14 cellular contexts compared by ENCODE assay signal in genomic region chr14:100340454-100340813, GRCh38. TPM values are rescaled to one million over a fixed set of nuclear protein-coding genes. Genes with fewer than 3 reads are reported as not detected.
DNase-seq lines count a peak whose midpoint lies in the region; ATAC-seq and TF ChIP-seq lines count a peak whose summit lies in the region.
"Had no signal": no experiment of that assay in that cellular context is flagged by ENCODE, and none has a peak within 500 bp of the region (broad histone marks: within the 10 kb centered on the region; RNA-seq: fewer than 3 reads in every experiment).

No MANE protein-coding gene starts in this region.

- no peaks in the 10 kb centered on the region for H3K4me1 Mint-ChIP-seq in natural killer cell
- peaks cover 10 to 25% of the 10 kb centered on the region in 2 donors for H3K4me1 Mint-ChIP-seq in natural killer cell treated with Interleukin-12 subunit alpha and Interleukin-12 subunit beta and Interleukin-15 and Interleukin-18, amount 100 ng/mL, for 72 hours (ENCODE audit: low read depth in 2 of 2)
- peaks cover 25% of the 10 kb centered on the region for H3K4me1 Mint-ChIP-seq in nephron progenitor cell

- no peaks in the 10 kb centered on the region for H3K27me3 Mint-ChIP-seq in natural killer cell (ENCODE audit: low read depth in 2 of 2)
- no peaks in the 10 kb centered on the region for H3K27me3 Mint-ChIP-seq in natural killer cell treated with Interleukin-12 subunit alpha and Interleukin-12 subunit beta and Interleukin-15 and Interleukin-18, amount 100 ng/mL, for 72 hours
- H3K27me3 Mint-ChIP-seq in nephron progenitor cell (ENCODE audit: low read depth, poor library complexity) = peaks cover 3% of the 10 kb centered on the region

- H3K27ac ChIP-seq in colonic mucosa = peak overlapping the region; percentile 46
- peak overlapping the region; percentile 77 for H3K27ac ChIP-seq in upper lobe of right lung
- H3K27ac ChIP-seq: C4-2B had no signal

- intact Hi-C loops in natural killer cell (cut with micrococcal nuclease) = no loop called here
- intact Hi-C loops in colonic mucosa (cut with DNase I) = no loop called here
- intact Hi-C loops in upper lobe of right lung (cut with DNase I) = no loop called here

- TF ChIP-seq CTCF in natural killer cell (IDR thresholded peaks at IDR 0.05) (no peak), colonic mucosa (IDR thresholded peaks at IDR 0.05) (no peak), nephron progenitor cell (IDR thresholded peaks at IDR 0.05) (no peak), upper lobe of right lung (IDR thresholded peaks at IDR 0.05) (no peak)

- H3K9ac ChIP-seq in colonic mucosa (ENCODE audit: low read depth in 2 of 2, low read length in 2 of 2) = no peak overlapping the region

- H3K27ac Mint-ChIP-seq in natural killer cell = peak overlapping the region; percentile 11 to 15
- H3K27ac Mint-ChIP-seq in natural killer cell treated with Interleukin-12 subunit alpha and Interleukin-12 subunit beta and Interleukin-15 and Interleukin-18, amount 100 ng/mL, for 72 hours = peak overlapping the region in 1 of 2 donors; percentile 81
- H3K27ac Mint-ChIP-seq in nephron progenitor cell = peak overlapping the region; percentile 93
- H3K27ac Mint-ChIP-seq: nephron had no signal

- H3K36me3 ChIP-seq in colonic mucosa (no peaks in the 10 kb centered on the region), upper lobe of right lung (peaks cover 62% of the 10 kb centered on the region)

- H3K27me3 ChIP-seq in colonic mucosa (no peaks in the 10 kb centered on the region), upper lobe of right lung (no peaks in the 10 kb centered on the region)
- H3K27me3 ChIP-seq: MG63, Peyer's patch had no signal

- H3K9me3 ChIP-seq in colonic mucosa = no peaks in the 10 kb centered on the region
- H3K9me3 ChIP-seq in upper lobe of right lung = no peaks in the 10 kb centered on the region
- H3K9me3 ChIP-seq: MG63, Peyer's patch had no signal

- H3K4me3 Mint-ChIP-seq in natural killer cell (no peak overlapping the region), nephron progenitor cell (no peak overlapping the region)
- H3K4me3 Mint-ChIP-seq in natural killer cell treated with Interleukin-12 subunit alpha and Interleukin-12 subunit beta and Interleukin-15 and Interleukin-18, amount 100 ng/mL, for 72 hours = no peak overlapping the region
- H3K4me3 Mint-ChIP-seq: nephron had no signal

- H3K4me3 ChIP-seq in colonic mucosa (no peak overlapping the region), upper lobe of right lung (no peak overlapping the region)
- H3K4me3 ChIP-seq: MG63, Peyer's patch had no signal

- no peaks in the 10 kb centered on the region for H3K9me3 Mint-ChIP-seq in natural killer cell
- H3K9me3 Mint-ChIP-seq in natural killer cell treated with Interleukin-12 subunit alpha and Interleukin-12 subunit beta and Interleukin-15 and Interleukin-18, amount 100 ng/mL, for 72 hours = no peaks in the 10 kb centered on the region
- peaks cover 4% of the 10 kb centered on the region for H3K9me3 Mint-ChIP-seq in nephron progenitor cell
- H3K9me3 Mint-ChIP-seq: nephron had no signal

- H3K4me1 ChIP-seq in colonic mucosa (no peaks in the 10 kb centered on the region), upper lobe of right lung (peaks cover 20% of the 10 kb centered on the region)

- H3K36me3 Mint-ChIP-seq in natural killer cell (peaks cover 7% of the 10 kb centered on the region), nephron progenitor cell (ENCODE audit: low read depth) (peaks cover 65% of the 10 kb centered on the region)
- peaks cover 16% of the 10 kb centered on the region for H3K36me3 Mint-ChIP-seq in natural killer cell treated with Interleukin-12 subunit alpha and Interleukin-12 subunit beta and Interleukin-15 and Interleukin-18, amount 100 ng/mL, for 72 hours

- DNase-seq in natural killer cell = no peak
- no peak for DNase-seq in natural killer cell treated with Interleukin-12 subunit alpha and Interleukin-12 subunit beta and Interleukin-15 and Interleukin-18, amount 100 ng/mL, for 72 hours (ENCODE audit: low spot score)
- DNase-seq in colonic mucosa = no peak
- no peak for DNase-seq in nephron progenitor cell
- peak; percentile 11 for DNase-seq in upper lobe of right lung
- no peak for DNase-seq in stimulated activated naive CD4-positive, alpha-beta T cell (lab: John Stamatoyannopoulos, UW)
- no peak for DNase-seq in DMS153 treated with DMSO at 0.1 percent for 48 hours (lab: John Stamatoyannopoulos, UW; ENCODE audit: unreplicated experiment)
- DNase-seq: MG63; stimulated activated CD4-positive, alpha-beta T cell treated with anti-CD3 and anti-CD28 coated beads, Interleukin-15, amount 100 ng/mL, for 24 hours; stimulated activated naive CD4-positive, alpha-beta T cell treated with Interleukin-2 at 50 U/mL for 16 hours had no signal

- ATAC-seq in natural killer cell (no peak), upper lobe of right lung (no peak), HG03520 (IDR thresholded peaks at IDR 0.05; ENCODE audit: unreplicated experiment) (no peak)
- ATAC-seq in natural killer cell treated with Interleukin-12 subunit alpha and Interleukin-12 subunit beta and Interleukin-15 and Interleukin-18, amount 100 ng/mL, for 72 hours = no peak

RNA-seq across cellular contexts. Expression of gene SLC25A47, which starts 17.3 kb away (rescaled TPM):
- total RNA-seq in natural killer cell = under 1 TPM in 1 of 3 donors, not detected in 2; 0.20 TPM
- total RNA-seq in natural killer cell treated with Interleukin-12 subunit alpha and Interleukin-12 subunit beta and Interleukin-15 and Interleukin-18, amount 100 ng/mL, for 72 hours = not detected
- not detected for total RNA-seq in colonic mucosa
- total RNA-seq in upper lobe of right lung = not detected

RNA-seq across cellular contexts. Expression of gene SLC25A29, which starts 34.2 kb away (rescaled TPM):
- 10 to 100 TPM in 2 of 3 donors, 1 to 10 TPM in 1; 8.6 to 80.7 (median 69.3) TPM for total RNA-seq in natural killer cell
- total RNA-seq in natural killer cell treated with Interleukin-12 subunit alpha and Interleukin-12 subunit beta and Interleukin-15 and Interleukin-18, amount 100 ng/mL, for 72 hours = 10 to 100 TPM; 29.2 to 37.9 TPM
- total RNA-seq in colonic mucosa = 10 to 100 TPM; 28.6 to 34.8 TPM
- total RNA-seq in upper lobe of right lung = 104 TPM

RNA-seq across cellular contexts. Expression of gene WDR25, which starts 35.9 kb away (rescaled TPM):
- 1 to 10 TPM; 5.0 to 9.8 (median 9.7) TPM for total RNA-seq in natural killer cell
- total RNA-seq in natural killer cell treated with Interleukin-12 subunit alpha and Interleukin-12 subunit beta and Interleukin-15 and Interleukin-18, amount 100 ng/mL, for 72 hours = 1 to 10 TPM; 6.4 to 7.0 TPM
- total RNA-seq in colonic mucosa = 10 to 100 TPM in 1 of 2 donors, 1 to 10 TPM in 1; 5.8 to 12.4 TPM
- 7.9 TPM for total RNA-seq in upper lobe of right lung
